In genomic region chr2:20333738-20334137, GRCh38 we compare ENCODE assay signal across 14 cellular contexts. TPM values are rescaled to one million over a fixed set of nuclear protein-coding genes. Genes with fewer than 3 reads are reported as not detected.
DNase-seq lines count a peak whose midpoint lies in the region; ATAC-seq and TF ChIP-seq lines count a peak whose summit lies in the region.
"Had no signal": no experiment of that assay in that cellular context is flagged by ENCODE, and none has a peak within 500 bp of the region (broad histone marks: within the 10 kb centered on the region; RNA-seq: fewer than 3 reads in every experiment).

No MANE protein-coding gene starts in this region.

- no peak overlapping the region for H3K27ac ChIP-seq in A673 (ENCODE audit: low read depth, low read length, poor library complexity, severe bottlenecking)
- H3K27ac ChIP-seq: heart right ventricle, vagina had no signal

- no TSS peak for BruUV-seq in A673 (replicated peaks; lab: Mats Ljungman, UMichigan)

- no peak for TF ChIP-seq CTCF in activated CD8-positive, alpha-beta T cell treated with anti-CD3 and anti-CD28 coated beads for 36 hours (IDR thresholded peaks at IDR 0.05)
- no peak for TF ChIP-seq CTCF in A673 (conservative IDR thresholded peaks at IDR 0.05; ENCODE audit: low read depth, low read length)

- ATAC-seq in HG02678 (IDR thresholded peaks at IDR 0.05; ENCODE audit: unreplicated experiment) = peak; percentile 65
- peak; percentile 68 for ATAC-seq in activated CD8-positive, alpha-beta T cell treated with anti-CD3 and anti-CD28 coated beads for 36 hours

- H3K36me3 ChIP-seq in A673 (ENCODE audit: insufficient read depth, low read length, poor library complexity, severe bottlenecking) = no peaks in the 10 kb centered on the region
- H3K36me3 ChIP-seq: heart right ventricle, vagina had no signal

- no peaks in the 10 kb centered on the region for H3K9me3 ChIP-seq in A673 (ENCODE audit: low read depth, low read length, poor library complexity, severe bottlenecking)
- H3K9me3 ChIP-seq: vagina had no signal

- peak overlapping the region; percentile 79 for H3K27ac Mint-ChIP-seq in activated naive CD4-positive, alpha-beta T cell treated with anti-CD3 and anti-CD28 coated beads, Interleukin-2, amount 50 U/mL, for 24 hours
- H3K27ac Mint-ChIP-seq in activated CD8-positive, alpha-beta T cell treated with anti-CD3 and anti-CD28 coated beads for 36 hours = peak overlapping the region; percentile 77
- H3K27ac Mint-ChIP-seq: activated CD4-positive, alpha-beta T cell treated with anti-CD3 and anti-CD28 coated beads, Interleukin-2, amount 10 ng/mL, durations not matched to agents 24 days and 14 days had no signal

- peaks cover 95% of the 10 kb centered on the region for H3K4me1 Mint-ChIP-seq in activated naive CD4-positive, alpha-beta T cell treated with anti-CD3 and anti-CD28 coated beads, Interleukin-2, amount 50 U/mL, for 24 hours
- peaks cover 83% of the 10 kb centered on the region for H3K4me1 Mint-ChIP-seq in activated CD8-positive, alpha-beta T cell treated with anti-CD3 and anti-CD28 coated beads for 36 hours (ENCODE audit: low read depth)

- H3K9me3 Mint-ChIP-seq in activated naive CD4-positive, alpha-beta T cell treated with anti-CD3 and anti-CD28 coated beads, Interleukin-2, amount 50 U/mL, for 24 hours = no peaks in the 10 kb centered on the region
- peaks cover 18% of the 10 kb centered on the region for H3K9me3 Mint-ChIP-seq in activated CD8-positive, alpha-beta T cell treated with anti-CD3 and anti-CD28 coated beads for 36 hours

- H3K27me3 ChIP-seq in A673 (replicated peaks; ENCODE audit: insufficient read depth, low read depth, low read length, poor library complexity) = no peaks in the 10 kb centered on the region
- H3K27me3 ChIP-seq: heart right ventricle, vagina had no signal

- no peak overlapping the region for H3K4me3 ChIP-seq in A673 (ENCODE audit: low read depth, low read length, poor library complexity, severe bottlenecking)
- H3K4me3 ChIP-seq: heart right ventricle, vagina had no signal

- no peak overlapping the region for H3K4me3 Mint-ChIP-seq in activated naive CD4-positive, alpha-beta T cell treated with anti-CD3 and anti-CD28 coated beads, Interleukin-2, amount 50 U/mL, for 24 hours
- H3K4me3 Mint-ChIP-seq in activated CD8-positive, alpha-beta T cell treated with anti-CD3 and anti-CD28 coated beads for 36 hours = no peak overlapping the region
- H3K4me3 Mint-ChIP-seq: activated CD4-positive, alpha-beta T cell treated with anti-CD3 and anti-CD28 coated beads, Interleukin-2, amount 10 ng/mL, durations not matched to agents 24 days and 14 days had no signal

- POLR2A ChIA-PET in activated CD8-positive, alpha-beta T cell treated with anti-CD3 and anti-CD28 coated beads for 36 hours (lab: Charles Lee) = interaction anchor here (2.8 kb wide), 1 partner anchor 17 kb away, joined by 9 read pairs; the partner anchor contains the start of gene PUM2
- POLR2A ChIA-PET in A673 (lab: Charles Lee; ENCODE audit: low non-redundant PET) = interaction anchor here (0.7 kb wide), 1 partner anchor 9 kb away, joined by 3 read pairs; no protein-coding TSS in a partner anchor

- H3K27me3 Mint-ChIP-seq in activated naive CD4-positive, alpha-beta T cell treated with anti-CD3 and anti-CD28 coated beads, Interleukin-2, amount 50 U/mL, for 24 hours = no peaks in the 10 kb centered on the region
- H3K27me3 Mint-ChIP-seq in activated CD8-positive, alpha-beta T cell treated with anti-CD3 and anti-CD28 coated beads for 36 hours = no peaks in the 10 kb centered on the region
- H3K27me3 Mint-ChIP-seq: activated CD4-positive, alpha-beta T cell treated with anti-CD3 and anti-CD28 coated beads, Interleukin-2, amount 10 ng/mL, durations not matched to agents 24 days and 14 days had no signal

- H3K4me1 ChIP-seq in A673 (ENCODE audit: insufficient read depth, low read length, poor library complexity, severe bottlenecking) = peaks cover 9% of the 10 kb centered on the region

- DNase-seq in activated naive CD4-positive, alpha-beta T cell treated with Interleukin-2 at 50 U/mL for 16 hours = no peak
- DNase-seq in activated CD8-positive, alpha-beta T cell treated with anti-CD3 and anti-CD28 coated beads for 36 hours = peak; percentile 26
- DNase-seq in T-helper 9 cell = no peak
- DNase-seq in A673 (ENCODE audit: low spot score) = no peak
- no peak for DNase-seq in NCI-H82 treated with DMSO at 0.1 percent for 48 hours (lab: John Stamatoyannopoulos, UW; ENCODE audit: unreplicated experiment)
- no peak for DNase-seq in NCI-H748 (lab: John Stamatoyannopoulos, UW; ENCODE audit: unreplicated experiment)
- DNase-seq: activated CD4-positive, alpha-beta T cell treated with anti-CD3 and anti-CD28 coated beads, Interleukin-2, amount 10 ng/mL, durations not matched to agents 24 days and 14 days; DMS53; heart right ventricle; stimulated activated CD8-positive, alpha-beta memory T cell treated with anti-CD3 and anti-CD28 coated beads, Interleukin-4, amount 100 ng/mL, for 48 hours; SW 1271 had no signal

- intact Hi-C loops in activated CD8-positive, alpha-beta T cell treated with anti-CD3 and anti-CD28 coated beads for 36 hours (cut with micrococcal nuclease) = no loop called here
- intact Hi-C loops in A673 (cut with micrococcal nuclease; ENCODE audit: unreplicated experiment) = no loop called here

- CTCF ChIA-PET in activated CD8-positive, alpha-beta T cell treated with anti-CD3 and anti-CD28 coated beads for 36 hours (lab: Charles Lee) = interaction anchor here (0.9 to 2.7 kb wide), 2 partner anchors 7 to 318 kb away, joined by 3 to 22 read pairs; partner anchors contain the start of gene HS1BP3
- CTCF ChIA-PET in A673 (lab: Charles Lee) = no interaction called here

- peaks cover 24% of the 10 kb centered on the region for H3K36me3 Mint-ChIP-seq in activated naive CD4-positive, alpha-beta T cell treated with anti-CD3 and anti-CD28 coated beads, Interleukin-2, amount 50 U/mL, for 24 hours
- H3K36me3 Mint-ChIP-seq in activated CD8-positive, alpha-beta T cell treated with anti-CD3 and anti-CD28 coated beads for 36 hours (ENCODE audit: low read depth) = peaks cover 51% of the 10 kb centered on the region

RNA-seq across cellular contexts. Expression of gene PUM2, which starts 16.9 kb away (rescaled TPM):
- 100 to 1,000 TPM; 104 TPM for total RNA-seq in activated CD8-positive, alpha-beta T cell treated with anti-CD3 and anti-CD28 coated beads for 36 hours
- 109 and 112 TPM in 2 replicates for total RNA-seq in A673 (2021)
